17 cellular contexts compared by ENCODE assay signal in genomic region chr10:13920031-13920430, GRCh38.
"Had no signal": no experiment of that assay in that cellular context is flagged by ENCODE, and none has a peak within 500 bp of the region (broad histone marks: within the 10 kb centered on the region; RNA-seq: fewer than 3 reads in every experiment).

No MANE protein-coding gene starts in this region.

- H3K9me3 Mint-ChIP-seq: brain; natural killer cell; stimulated activated effector memory CD8-positive, alpha-beta T cell treated with anti-CD3 and anti-CD28 coated beads, Interleukin-12 subunit alpha, Interleukin-12 subunit beta, amount 100 ng/mL, for 72 hours; T-helper 1 cell treated with Interleukin-12 subunit alpha and Interleukin-12 subunit beta and Interleukin-4 antibody, amounts not matched to agents 30 μg/mL and 1 μg/mL, for 36 hours; type B pancreatic cell had no signal

- H3K9ac ChIP-seq: parathyroid adenoma had no signal

- H3K79me2 ChIP-seq: parathyroid adenoma had no signal

- H3K27ac Mint-ChIP-seq: activated naive CD8-positive, alpha-beta T cell; brain; natural killer cell; stimulated activated effector memory CD8-positive, alpha-beta T cell treated with anti-CD3 and anti-CD28 coated beads, Interleukin-12 subunit alpha, Interleukin-12 subunit beta, amount 100 ng/mL, for 72 hours; T-helper 1 cell treated with Interleukin-12 subunit alpha and Interleukin-12 subunit beta and Interleukin-4 antibody, amounts not matched to agents 30 μg/mL and 1 μg/mL, for 36 hours; type B pancreatic cell had no signal

- H3K36me3 Mint-ChIP-seq: natural killer cell; stimulated activated effector memory CD8-positive, alpha-beta T cell treated with anti-CD3 and anti-CD28 coated beads, Interleukin-12 subunit alpha, Interleukin-12 subunit beta, amount 100 ng/mL, for 72 hours; type B pancreatic cell had no signal

- DNase-seq: activated CD4-positive, alpha-beta T cell treated with anti-CD3 and anti-CD28 coated beads, Interleukin-2, amount 50 U/mL, for 1 hour; activated CD4-positive, CD25-positive, alpha-beta regulatory T cell treated with anti-CD3 and anti-CD28 coated beads, Interleukin-2, amount 50 U/mL, for 72 hours; activated gamma-delta T cell; amniotic stem cell; cortex of kidney; erythroblast; natural killer cell; stimulated activated CD4-positive, alpha-beta T cell treated with anti-CD3 and anti-CD28 coated beads, Interleukin-4, amount 100 ng/mL, for 24 hours; testis had no signal

- H3K36me3 ChIP-seq: neutrophil had no signal

- H3K27ac ChIP-seq: neutrophil, parathyroid adenoma, testis had no signal

- H3K27me3 ChIP-seq: testis had no signal

- H3K4me1 Mint-ChIP-seq: natural killer cell; stimulated activated effector memory CD8-positive, alpha-beta T cell treated with anti-CD3 and anti-CD28 coated beads, Interleukin-12 subunit alpha, Interleukin-12 subunit beta, amount 100 ng/mL, for 72 hours had no signal

- H3K4me3 Mint-ChIP-seq: activated naive CD8-positive, alpha-beta T cell; brain; natural killer cell; stimulated activated effector memory CD8-positive, alpha-beta T cell treated with anti-CD3 and anti-CD28 coated beads, Interleukin-12 subunit alpha, Interleukin-12 subunit beta, amount 100 ng/mL, for 72 hours; T-helper 1 cell treated with Interleukin-12 subunit alpha and Interleukin-12 subunit beta and Interleukin-4 antibody, amounts not matched to agents 30 μg/mL and 1 μg/mL, for 36 hours; type B pancreatic cell had no signal

- H3K4me3 ChIP-seq: testis had no signal

- ATAC-seq: natural killer cell; sciatic nerve; stimulated activated effector memory CD8-positive, alpha-beta T cell treated with anti-CD3 and anti-CD28 coated beads, Interleukin-12 subunit alpha, Interleukin-12 subunit beta, amount 100 ng/mL, for 72 hours had no signal

- H3K9me3 ChIP-seq: neutrophil, testis had no signal

- H2AFZ ChIP-seq: parathyroid adenoma had no signal

- H3K4me1 ChIP-seq: parathyroid adenoma, testis had no signal

- H3K27me3 Mint-ChIP-seq: activated naive CD8-positive, alpha-beta T cell; type B pancreatic cell had no signal
